Comparison of ENCODE assay signal across 10 cellular contexts in the genomic region with DNA sequence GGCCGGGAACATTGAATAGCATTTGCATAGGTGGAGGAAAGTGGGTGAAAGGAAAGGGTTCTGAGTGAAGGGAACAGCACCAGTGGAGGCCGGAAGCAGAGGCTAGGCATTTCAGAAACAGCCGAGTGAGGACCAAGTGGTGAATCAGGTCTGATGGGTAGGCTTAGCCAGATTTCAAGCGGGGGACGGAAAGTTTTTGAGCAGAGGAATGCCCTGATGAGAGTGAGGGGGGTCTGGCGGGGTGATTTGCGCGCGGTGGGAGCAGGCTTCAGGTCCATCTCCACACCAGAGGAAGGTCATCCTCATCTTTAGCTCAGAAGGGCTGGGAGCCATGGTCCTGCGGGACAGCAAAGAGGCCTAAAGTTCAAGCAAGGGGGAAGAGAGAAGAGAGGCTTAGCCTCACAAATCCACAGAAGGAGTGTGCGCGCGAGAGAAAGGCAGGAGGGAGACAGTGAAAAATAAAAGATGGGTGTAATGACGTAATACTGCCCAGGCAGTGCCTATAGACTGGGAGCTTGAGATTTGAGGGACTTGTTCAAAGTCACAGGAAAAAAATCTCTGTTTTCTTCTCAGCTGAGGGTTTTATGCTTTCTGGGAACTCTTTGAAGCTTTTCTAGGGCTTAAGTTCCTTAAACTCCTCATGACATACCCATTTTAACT. TPM values are rescaled to one million over a fixed set of nuclear protein-coding genes. Genes with fewer than 3 reads are reported as not detected.
DNase-seq lines count a peak whose midpoint lies in the region; FAIRE-seq and TF ChIP-seq lines count a peak whose summit lies in the region.
"Had no signal": no experiment of that assay in that cellular context is flagged by ENCODE, and none has a peak within 500 bp of the region (broad histone marks: within the 10 kb centered on the region; RNA-seq: fewer than 3 reads in every experiment).

No MANE protein-coding gene starts in this region.

- no peaks in the 10 kb centered on the region for H3K9me2 ChIP-seq in neural cell (ENCODE audit: insufficient read depth, low read length)
- H3K9me2 ChIP-seq: SK-N-SH had no signal

- H3K4me2 ChIP-seq in BLaER1 (peak overlapping the region; percentile 94), neural cell (ENCODE audit: low read length) (no peak overlapping the region)

- peaks cover 42% of the 10 kb centered on the region for H3K4me1 ChIP-seq in BLaER1

- H3K36me3 ChIP-seq in BLaER1: no peaks in the 10 kb centered on the region
- peaks cover 6% of the 10 kb centered on the region for H3K36me3 ChIP-seq in MG63
- no peaks in the 10 kb centered on the region for H3K36me3 ChIP-seq in neural cell (ENCODE audit: insufficient read depth, low read length)

- H3K9ac ChIP-seq in BLaER1 (no peak overlapping the region; the same call in 1 of the 2 replicates), neural cell (ENCODE audit: low read length) (peak overlapping the region; percentile 86)

- DNase-seq in MG63: no peak
- DNase-seq in epithelial cell of proximal tubule (ENCODE audit: low read depth): no peak
- DNase-seq in NCI-H748 treated with DMSO at 0.1 percent for 48 hours (lab: John Stamatoyannopoulos, UW): no peak
- no peak for DNase-seq in frontal cortex (ENCODE audit: low spot score in 2 of 2)
- no peak for DNase-seq in NCI-H1048 (lab: John Stamatoyannopoulos, UW)
- no peak for DNase-seq in activated T-cell treated with anti-CD3 and anti-CD28 coated beads for 4 hours
- DNase-seq: SK-N-SH had no signal

- TF ChIP-seq RAD21 in neural cell (conservative IDR thresholded peaks at IDR 0.05): no peak

- H3K9me3 ChIP-seq in BLaER1: no peaks in the 10 kb centered on the region
- H3K9me3 ChIP-seq in MG63: no peaks in the 10 kb centered on the region
- no peaks in the 10 kb centered on the region for H3K9me3 ChIP-seq in neural cell (ENCODE audit: low read length)
- H3K9me3 ChIP-seq: SK-N-SH had no signal

- TF ChIP-seq CTCF in epithelial cell of proximal tubule (conservative IDR thresholded peaks at IDR 0.05; ENCODE audit: low read depth, low read length): no peak
- TF ChIP-seq CTCF in neural cell (IDR thresholded peaks at IDR 0.05; ENCODE audit: poor library complexity, severe bottlenecking): no peak

- no peak for FAIRE-seq in frontal cortex (lab: Jason Lieb, UNC)

- H3F3A ChIP-seq in neural cell (ENCODE audit: insufficient read depth, low read length, poor library complexity, severe bottlenecking): no peaks in the 10 kb centered on the region

- H3K27ac ChIP-seq in BLaER1 (0 out of 2 replicates have a peak overlapping the region, but pooled peaks have one; percentile 2), neural cell (ENCODE audit: low read length) (peak overlapping the region; percentile 70)

- peaks cover 7% of the 10 kb centered on the region; the same call in 1 of the 2 replicates for H4K20me1 ChIP-seq in BLaER1
- H4K20me1 ChIP-seq in neural cell (ENCODE audit: insufficient read depth): no peaks in the 10 kb centered on the region

- H2AFZ ChIP-seq in neural cell (ENCODE audit: low read depth, low read length): peak overlapping the region; percentile 91

- peaks cover 27% of the 10 kb centered on the region for H3K27me3 ChIP-seq in BLaER1
- H3K27me3 ChIP-seq in MG63: no peaks in the 10 kb centered on the region
- H3K27me3 ChIP-seq in neural cell (ENCODE audit: insufficient read depth, low read depth, low read length): no peaks in the 10 kb centered on the region

- TF ChIP-seq EP300 in neural cell (conservative IDR thresholded peaks at IDR 0.05; ENCODE audit: poor library complexity, severe bottlenecking): no peak

- H3K4me3 ChIP-seq in BLaER1 (peak overlapping the region; percentile 76; the same call in 1 of the 2 replicates), MG63 (peak overlapping the region; percentile 52), epithelial cell of proximal tubule (ENCODE audit: low read depth, low read length) (peak overlapping the region; percentile 54), neural cell (ENCODE audit: low read length) (peak overlapping the region; percentile 78)

- peaks cover 26% of the 10 kb centered on the region for H3K79me2 ChIP-seq in neural cell (replicated peaks; ENCODE audit: insufficient read depth, low read length)

TF ChIP-seq in neural cell, 6 proteins besides CTCF, POLR2A, EP300 and RAD21:
- TF ChIP-seq SMC3 (conservative IDR thresholded peaks at IDR 0.05; ENCODE audit: poor library complexity) (no peak), REST (IDR thresholded peaks at IDR 0.05; ENCODE audit: borderline replicate concordance) (no peak), POLR2AphosphoS5 (IDR thresholded peaks at IDR 0.05) (no peak)
TF ChIP-seq in neural cell: peak in this region for 0.

RNA-seq across cellular contexts. Expression of gene DENND2A, which starts 1.0 kb away (rescaled TPM):
- total RNA-seq in MG63 (2014; rRNA removed; shearing (Covaris generic); ENCODE audit: low replicate concordance): 25.4 and 32.4 TPM in 2 replicates
- total RNA-seq in epithelial cell of proximal tubule: 27.6 and 34.4 TPM in 2 replicates
- 21.7 and 24.5 TPM in 2 replicates for polyA plus RNA-seq in neural cell
- polyA minus RNA-seq in neural cell: 40.3 and 42.4 TPM in 2 replicates
- 25.7 TPM for total RNA-seq in frontal cortex
- total RNA-seq: activated T-helper 2 cell treated with anti-CD3 and anti-CD28 coated beads, Interferon-gamma antibody, Interleukin-2, Interleukin-4, amounts not matched to agents 10 μg/mL and 5 μg/mL and 100 μg/mL, durations not matched to agents 14 hours and 24 hours and 36 hours had no signal

RNA-seq across cellular contexts. Expression of gene ADCK2, which starts 31.1 kb away (rescaled TPM):
- total RNA-seq in MG63 (2014; rRNA removed; shearing (Covaris generic); ENCODE audit: low replicate concordance): 15.7 and 37.2 TPM in 2 replicates
- total RNA-seq in epithelial cell of proximal tubule (32.3 and 36.8 TPM in 2 replicates), frontal cortex (48.9 TPM)
- 18.3 and 20.2 TPM in 2 replicates for polyA plus RNA-seq in neural cell
- 23.5 and 29.9 TPM in 2 replicates for polyA minus RNA-seq in neural cell

RNA-seq across cellular contexts. Expression of gene NDUFB2, which starts 54.8 kb away (rescaled TPM):
- 196 and 288 TPM in 2 replicates for total RNA-seq in MG63 (2014; rRNA removed; shearing (Covaris generic); ENCODE audit: low replicate concordance)
- total RNA-seq in epithelial cell of proximal tubule (425 and 531 TPM in 2 replicates), frontal cortex (34.6 TPM)
- polyA plus RNA-seq in neural cell: 704 and 745 TPM in 2 replicates
- polyA minus RNA-seq in neural cell: 75.0 and 126 TPM in 2 replicates
